8 cellular contexts compared by ENCODE assay signal in the genomic region with DNA sequence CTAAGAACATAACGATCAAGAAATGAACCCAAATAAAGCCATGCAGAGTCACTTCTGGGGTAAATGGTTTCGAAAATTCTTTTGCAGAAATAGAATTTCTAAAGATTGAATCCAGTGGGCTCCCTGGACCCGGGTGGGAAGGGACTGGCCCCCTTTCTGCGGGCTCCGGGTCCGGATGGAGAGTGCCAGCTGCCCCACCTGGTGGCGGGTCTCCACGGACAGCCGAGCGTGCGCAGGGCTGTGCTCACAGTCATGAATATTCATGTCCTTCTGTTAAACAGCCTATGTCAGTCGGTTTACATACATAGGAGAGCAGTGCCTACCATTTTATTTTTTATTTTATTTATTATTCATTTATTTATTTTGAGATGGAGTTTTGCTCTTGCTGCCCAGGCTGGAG. TPM values are rescaled to one million over a fixed set of nuclear protein-coding genes. Genes with fewer than 3 reads are reported as not detected.
DNase-seq lines count a peak whose midpoint lies in the region; ATAC-seq and TF ChIP-seq lines count a peak whose summit lies in the region.

No MANE protein-coding gene starts in this region.

- no peak overlapping the region for H2AK5ac ChIP-seq in mesenchymal stem cell (ENCODE audit: low read length, severe bottlenecking)

- no peaks in the 10 kb centered on the region for H4K20me1 ChIP-seq in DND-41 (ENCODE audit: insufficient read depth, low read length)

- H3K27me3 Mint-ChIP-seq in activated CD4-positive, alpha-beta memory T cell treated with anti-CD3 and anti-CD28 coated beads, Interleukin-2, amount 10 ng/mL, durations not matched to agents 7 days and 5 days, result peaks cover 30% of the 10 kb centered on the region

- TF ChIP-seq CTCF in DND-41 (IDR thresholded peaks at IDR 0.05; ENCODE audit: borderline replicate concordance, extremely low read depth, low read length, poor library complexity, severe bottlenecking), result peak; percentile 28

- H3K36me3 ChIP-seq in DND-41 (ENCODE audit: insufficient read depth, low read length) (no peaks in the 10 kb centered on the region), HAP-1 (replicated peaks) (no peaks in the 10 kb centered on the region), mesenchymal stem cell (ENCODE audit: control insufficient read depth in 1 of 2, insufficient read depth in 2 of 2, low read depth in 1 of 2, low read length in 2 of 2) (peaks cover 0 to 3% of the 10 kb centered on the region in 2 experiments)

- no peak overlapping the region for H3K23ac ChIP-seq in mesenchymal stem cell (ENCODE audit: low read length in 2 of 2)

- POLR2A ChIA-PET in activated CD4-positive, alpha-beta memory T cell treated with anti-CD3 and anti-CD28 coated beads, Interleukin-2, amount 10 ng/mL, durations not matched to agents 7 days and 5 days (lab: Charles Lee), result no interaction called here

- H2BK12ac ChIP-seq in mesenchymal stem cell (ENCODE audit: low read length in 2 of 2), result no peak overlapping the region

- H3K4me1 Mint-ChIP-seq in activated CD4-positive, alpha-beta memory T cell treated with anti-CD3 and anti-CD28 coated beads, Interleukin-2, amount 10 ng/mL, durations not matched to agents 7 days and 5 days, result peaks cover 25% of the 10 kb centered on the region

- no peak overlapping the region for H3K27ac Mint-ChIP-seq in activated CD4-positive, alpha-beta memory T cell treated with anti-CD3 and anti-CD28 coated beads, Interleukin-2, amount 10 ng/mL, durations not matched to agents 7 days and 5 days

- H3K36me3 Mint-ChIP-seq in activated CD4-positive, alpha-beta memory T cell treated with anti-CD3 and anti-CD28 coated beads, Interleukin-2, amount 10 ng/mL, durations not matched to agents 7 days and 5 days (ENCODE audit: low read depth), result peaks cover 8% of the 10 kb centered on the region

- ATAC-seq in DND-41 (ENCODE audit: insufficient read depth, low read depth) (no peak), GM18505 (IDR thresholded peaks at IDR 0.05; ENCODE audit: unreplicated experiment) (no peak), HG02678 (IDR thresholded peaks at IDR 0.05; ENCODE audit: unreplicated experiment) (no peak)

- no peak overlapping the region for H4K8ac ChIP-seq in mesenchymal stem cell (ENCODE audit: low read length)

- H3K27me3 ChIP-seq in DND-41 (ENCODE audit: insufficient read depth, low read length, poor library complexity) (no peaks in the 10 kb centered on the region), HAP-1 (ENCODE audit: low read depth) (no peaks in the 10 kb centered on the region), mesenchymal stem cell (ENCODE audit: control insufficient read depth in 1 of 2, insufficient read depth in 1 of 2, low read length in 2 of 2) (no peaks in the 10 kb centered on the region)

- H3K4me3 ChIP-seq in DND-41 (ENCODE audit: low read depth in 1 of 2, low read length in 2 of 2) (no peak overlapping the region), HAP-1 (no peak overlapping the region), mesenchymal stem cell (ENCODE audit: insufficient read depth in 1 of 2, low read depth in 1 of 2, low read length in 2 of 2) (no peak overlapping the region)

- H2BK120ac ChIP-seq in mesenchymal stem cell (ENCODE audit: low read depth, low read length), result no peak overlapping the region

- no peak overlapping the region for H2BK15ac ChIP-seq in mesenchymal stem cell (ENCODE audit: low read depth, poor library complexity, severe bottlenecking)

- H3K4me2 ChIP-seq in DND-41 (ENCODE audit: insufficient read depth, low read length) (no peak overlapping the region), mesenchymal stem cell (ENCODE audit: low read length, poor library complexity, severe bottlenecking) (no peak overlapping the region)

- H3K27ac ChIP-seq in DND-41 (ENCODE audit: low read length), result no peak overlapping the region
- no peak overlapping the region for H3K27ac ChIP-seq in mesenchymal stem cell (ENCODE audit: low read length, poor library complexity, severe bottlenecking)

- H4K91ac ChIP-seq in mesenchymal stem cell (ENCODE audit: low read length), result no peak overlapping the region

- H2BK5ac ChIP-seq in mesenchymal stem cell (ENCODE audit: low read depth, low read length, poor library complexity, severe bottlenecking), result no peak overlapping the region

- H2AFZ ChIP-seq in DND-41 (ENCODE audit: low read depth, low read length) (no peak overlapping the region), mesenchymal stem cell (ENCODE audit: low read depth, low read length) (no peak overlapping the region)

- H3K18ac ChIP-seq in mesenchymal stem cell (ENCODE audit: low read depth in 1 of 2, low read length in 2 of 2), result no peak overlapping the region

- 59% methylated on average over 7 of the region's 12 CpGs for WGBS in mesenchymal stem cell

- H3K4me3 Mint-ChIP-seq in activated CD4-positive, alpha-beta memory T cell treated with anti-CD3 and anti-CD28 coated beads, Interleukin-2, amount 10 ng/mL, durations not matched to agents 7 days and 5 days, result no peak overlapping the region

- H3K79me2 ChIP-seq in DND-41 (ENCODE audit: insufficient read depth, low read length), result no peaks in the 10 kb centered on the region

- H3K79me1 ChIP-seq in mesenchymal stem cell (replicated peaks; ENCODE audit: low read length, poor library complexity, severe bottlenecking), result peaks cover 15% of the 10 kb centered on the region

- H3K4me1 ChIP-seq in DND-41 (ENCODE audit: insufficient read depth, low read length) (no peaks in the 10 kb centered on the region), HAP-1 (peaks cover 6% of the 10 kb centered on the region), mesenchymal stem cell (ENCODE audit: control insufficient read depth, insufficient read depth, low read depth, low read length) (peaks cover 10% of the 10 kb centered on the region)

- no peak overlapping the region for H3K4ac ChIP-seq in mesenchymal stem cell (ENCODE audit: low read depth in 1 of 2, low read length in 2 of 2)

- no peak overlapping the region for H3K14ac ChIP-seq in mesenchymal stem cell (ENCODE audit: low read length in 2 of 2)

- H3K9me3 ChIP-seq in DND-41 (ENCODE audit: insufficient read depth, low read length, severe bottlenecking) (no peaks in the 10 kb centered on the region), HAP-1 (no peaks in the 10 kb centered on the region), mesenchymal stem cell (ENCODE audit: control insufficient read depth, low read length) (no peaks in the 10 kb centered on the region)

- no peaks in the 10 kb centered on the region for H3K9me3 Mint-ChIP-seq in activated CD4-positive, alpha-beta memory T cell treated with anti-CD3 and anti-CD28 coated beads, Interleukin-2, amount 10 ng/mL, durations not matched to agents 7 days and 5 days

- in situ Hi-C loops in HAP-1 (cut with MboI; ENCODE audit: low sequenced_read_pairs), result no loop called here

- no peak for TF ChIP-seq POLR2A in GM18505 (IDR thresholded peaks at IDR 0.05; ENCODE audit: borderline replicate concordance, extremely low read depth, insufficient read depth, insufficient read length)

- CTCF ChIA-PET in activated CD4-positive, alpha-beta memory T cell treated with anti-CD3 and anti-CD28 coated beads, Interleukin-2, amount 10 ng/mL, durations not matched to agents 7 days and 5 days (lab: Charles Lee), result interaction anchor here (0.9 to 1.2 kb wide), 2 partner anchors 20 to 30 kb away, joined by 4 read pairs; no protein-coding TSS in a partner anchor

- H3K9ac ChIP-seq in DND-41 (ENCODE audit: low read depth, low read length), result no peak overlapping the region
- H3K9ac ChIP-seq in mesenchymal stem cell (ENCODE audit: low read length), result no peak overlapping the region

- DNase-seq in DND-41, result no peak
- peak; percentile 23 to 71 for DNase-seq in HAP-1 (ENCODE audit: low spot score in 2 of 2)
- peak; percentile 43 for DNase-seq in activated CD4-positive, alpha-beta memory T cell treated with anti-CD3 and anti-CD28 coated beads, Interleukin-2, amount 10 ng/mL, durations not matched to agents 7 days and 5 days
- peak; percentile 22 for DNase-seq in mesenchymal stem cell
- DNase-seq in dedifferentiated amniotic fluid mesenchymal stem cell (ENCODE audit: extremely low spot score), result no peak
- DNase-seq in EL, result no peak

RNA-seq across cellular contexts. Expression of a gene that starts 4.7 kb away (rescaled TPM):
- 1 to 10 TPM; 2.9 to 4.7 TPM for total RNA-seq in activated CD4-positive, alpha-beta memory T cell treated with anti-CD3 and anti-CD28 coated beads, Interleukin-2, amount 10 ng/mL, durations not matched to agents 7 days and 5 days
- polyA plus RNA-seq in mesenchymal stem cell (2013, experiment 1 of 2), result 6.6 TPM
- polyA plus RNA-seq in mesenchymal stem cell (2013, experiment 2 of 2), result 6.3 TPM

RNA-seq across cellular contexts. Expression of a gene that starts 25.6 kb away (rescaled TPM):
- 10 to 100 TPM; 33.8 to 37.5 TPM for total RNA-seq in activated CD4-positive, alpha-beta memory T cell treated with anti-CD3 and anti-CD28 coated beads, Interleukin-2, amount 10 ng/mL, durations not matched to agents 7 days and 5 days
- polyA plus RNA-seq in mesenchymal stem cell (2013, experiment 1 of 2), result 75.7 TPM
- 66.5 TPM for polyA plus RNA-seq in mesenchymal stem cell (2013, experiment 2 of 2)

RNA-seq across cellular contexts. Expression of a gene that starts 46.3 kb away (rescaled TPM):
- total RNA-seq in activated CD4-positive, alpha-beta memory T cell treated with anti-CD3 and anti-CD28 coated beads, Interleukin-2, amount 10 ng/mL, durations not matched to agents 7 days and 5 days, result not detected
- not detected for polyA plus RNA-seq in mesenchymal stem cell (2013, experiment 1 of 2)
- polyA plus RNA-seq in mesenchymal stem cell (2013, experiment 2 of 2), result not detected

Comparison
In these comparisons a context has a peak if more than half of its experiments do, and no peak if none do; other contexts are left out.
1. DNase-seq: peak in HAP-1 (2 of 2), activated CD4-positive, alpha-beta memory T cell treated with anti-CD3 and anti-CD28 coated beads, Interleukin-2, amount 10 ng/mL, durations not matched to agents 7 days and 5 days (single experiment) and mesenchymal stem cell (single experiment); none in DND-41 (single experiment), dedifferentiated amniotic fluid mesenchymal stem cell (single experiment) and EL (single experiment).